In genomic region chr13:43305416-43305815, GRCh38 we compare ENCODE assay signal across 1 cellular context.
TF ChIP-seq lines count a peak whose summit lies in the region.

No MANE protein-coding gene starts in this region.

TF ChIP-seq in GM12891, 5 proteins besides CTCF, POLR2A, EP300 and RAD21 (continued from another document):
- TF ChIP-seq TAF1 (IDR thresholded peaks at IDR 0.05; ENCODE audit: low read depth, low read length) (no peak), PAX5 (IDR thresholded peaks at IDR 0.05; ENCODE audit: insufficient read depth, low read length, severe bottlenecking) (no peak), POLR2AphosphoS5 (IDR thresholded peaks at IDR 0.05; ENCODE audit: low read depth, low read length) (no peak)
